2 cellular contexts compared by ENCODE assay signal in genomic region chrX:154384284-154384892, GRCh38.
TF ChIP-seq lines count a peak whose summit lies in the region.

No MANE protein-coding gene starts in this region.

TF ChIP-seq in IMR-90, 13 proteins besides CTCF, POLR2A, EP300 and RAD21:
- TF ChIP-seq MAZ (IDR thresholded peaks at IDR 0.05; ENCODE audit: borderline replicate concordance, low read depth, low read length): no peak
- peak; percentile 37; the same call in 1 of the 2 replicates for TF ChIP-seq SMC3 (IDR thresholded peaks at IDR 0.05; ENCODE audit: low read depth, low read length)

TF ChIP-seq in HEK293T, 16 proteins besides CTCF, POLR2A, EP300 and RAD21:
- TF ChIP-seq FOXA1 (IDR thresholded peaks at IDR 0.05) (no peak), LEF1 (IDR thresholded peaks at IDR 0.05; ENCODE audit: borderline replicate concordance) (no peak), FOXM1 (IDR thresholded peaks at IDR 0.05; ENCODE audit: borderline replicate concordance) (no peak), NFRKB (IDR thresholded peaks at IDR 0.05) (no peak), HDGF (IDR thresholded peaks at IDR 0.05; ENCODE audit: borderline replicate concordance) (no peak), L3MBTL2 (conservative IDR thresholded peaks at IDR 0.05) (no peak), ARNT (IDR thresholded peaks at IDR 0.05) (no peak), BHLHE40 (IDR thresholded peaks at IDR 0.05; ENCODE audit: borderline replicate concordance) (no peak)
